In genomic region chr1:94349853-94350252, GRCh38 we compare ENCODE assay signal across 13 cellular contexts.
DNase-seq lines count a peak whose midpoint lies in the region; ATAC-seq and TF ChIP-seq lines count a peak whose summit lies in the region.
"Had no signal": no experiment of that assay in that cellular context is flagged by ENCODE, and none has a peak within 500 bp of the region (broad histone marks: within the 10 kb centered on the region; RNA-seq: fewer than 3 reads in every experiment).

No MANE protein-coding gene starts in this region.

- peak; percentile 53 for ATAC-seq in Right ventricle myocardium superior (ENCODE audit: poor library complexity)
- peak in 3 of 4 donors; percentile 44 to 56 (median 45) for ATAC-seq in heart left ventricle
- ATAC-seq in left lobe of liver: peak; percentile 85
- ATAC-seq in HG03571 (IDR thresholded peaks at IDR 0.05; ENCODE audit: unreplicated experiment): no peak

- H3K36me3 ChIP-seq in heart left ventricle: no peaks in the 10 kb centered on the region
- H3K36me3 ChIP-seq in testis (ENCODE audit: low read depth, missing control alignments): no peaks in the 10 kb centered on the region
- H3K36me3 ChIP-seq: BLaER1 treated with 17β-estradiol and CSF1 and Interleukin-3, amounts not matched to agents 10 nM and 100 nM had no signal

- H3K27ac ChIP-seq in heart left ventricle: peak overlapping the region in 1 of 12 donors; percentile 29
- H3K27ac ChIP-seq in testis: no peak overlapping the region
- H3K27ac ChIP-seq: BLaER1 treated with 17β-estradiol and CSF1 and Interleukin-3, amounts not matched to agents 10 nM and 100 nM had no signal

- intact Hi-C loops in Right ventricle myocardium superior (cut with DNase I) (loop anchor here (10.0 kb wide), 1 partner anchor 115 kb away; no protein-coding TSS in a partner anchor), cardiac septum (cut with DNase I) (no loop called here), heart left ventricle (cut with DNase I) (loop anchor here in 4 of 10 donors (10.0 kb wide), 1 partner anchor 115 kb away; no protein-coding TSS in a partner anchor), testis (cut with DNase I; ENCODE audit: low total_unique reads) (no loop called here)

- DNase-seq in Right ventricle myocardium superior (no peak), cardiac septum (ENCODE audit: low spot score) (no peak), heart left ventricle (no peak), left lobe of liver (ENCODE audit: low spot score) (peak; percentile 71), NCI-H2227 (lab: John Stamatoyannopoulos, UW; ENCODE audit: unreplicated experiment) (no peak), testis (no peak)
- DNase-seq: ACHN; CD4-positive, CD25-positive, alpha-beta regulatory T cell; DMS53; GOT3; H9 had no signal

- peaks cover 0 to 14% (median 0%) of the 10 kb centered on the region in 12 donors for H3K4me1 ChIP-seq in heart left ventricle
- no peaks in the 10 kb centered on the region for H3K4me1 ChIP-seq in testis
- H3K4me1 ChIP-seq: BLaER1 treated with 17β-estradiol and CSF1 and Interleukin-3, amounts not matched to agents 10 nM and 100 nM had no signal

- H3K9me3 ChIP-seq in heart left ventricle: no peaks in the 10 kb centered on the region
- H3K9me3 ChIP-seq in testis: no peaks in the 10 kb centered on the region
- H3K9me3 ChIP-seq: BLaER1 treated with 17β-estradiol and CSF1 and Interleukin-3, amounts not matched to agents 10 nM and 100 nM had no signal

- no peak overlapping the region for H3K4me3 ChIP-seq in heart left ventricle
- no peak overlapping the region for H3K4me3 ChIP-seq in testis
- H3K4me3 ChIP-seq: BLaER1 treated with 17β-estradiol and CSF1 and Interleukin-3, amounts not matched to agents 10 nM and 100 nM had no signal

- 48 to 63% (median 54%) methylated on average over 2 of the region's 2 CpGs for WGBS in heart left ventricle, 4 donors
- WGBS in testis, 2 donors: 79 to 88% methylated on average over 2 of the region's 2 CpGs

- TF ChIP-seq POLR2A in heart left ventricle (IDR thresholded peaks at IDR 0.05) (no peak), testis (IDR thresholded peaks at IDR 0.05) (no peak)

- TF ChIP-seq CTCF in heart left ventricle (IDR thresholded peaks at IDR 0.05) (no peak), testis (IDR thresholded peaks at IDR 0.05) (no peak)

- H3K27me3 ChIP-seq in heart left ventricle (no peaks in the 10 kb centered on the region), testis (no peaks in the 10 kb centered on the region)
- H3K27me3 ChIP-seq: BLaER1 treated with 17β-estradiol and CSF1 and Interleukin-3, amounts not matched to agents 10 nM and 100 nM had no signal
